Comparison of ENCODE assay signal across 28 cellular contexts in genomic region chr1:245055752-245056151, GRCh38.
"Had no signal": no experiment of that assay in that cellular context is flagged by ENCODE, and none has a peak within 500 bp of the region (broad histone marks: within the 10 kb centered on the region; RNA-seq: fewer than 3 reads in every experiment).

No MANE protein-coding gene starts in this region.

- H3K9me3 ChIP-seq: left lung, lower lobe of right lung, ovary, right atrium auricular region, stomach, testis, thyroid gland, transverse colon, upper lobe of left lung, vagina had no signal

- H3K9ac ChIP-seq: neural progenitor cell had no signal

- H3K4me1 ChIP-seq: testis, thyroid gland, vagina had no signal

- H3K36me3 ChIP-seq: left lung, lower lobe of right lung, neural progenitor cell, ovary, right atrium auricular region, thyroid gland, transverse colon, upper lobe of left lung, vagina had no signal

- H3K4me3 ChIP-seq: left lung, lower lobe of right lung, neural progenitor cell, ovary, right atrium auricular region, skin epidermis, stomach, testis, thyroid gland, transverse colon, upper lobe of left lung, vagina had no signal

- H3K4me3 Mint-ChIP-seq: immature natural killer cell; naive B cell; natural killer cell; nephron progenitor cell; neural progenitor cell; stimulated activated naive B cell treated with anti-CD40 and anti-IgM and Interleukin-4, amounts not matched to agents 10 μg/mL and 1 μg/mL and 100 μg/mL, for 72 hours had no signal

- FAIRE-seq: islet of Langerhans, kidney had no signal

- H3K27me3 ChIP-seq: left lung, neural progenitor cell, ovary, right atrium auricular region, stomach, testis, thyroid gland, transverse colon, upper lobe of left lung, vagina had no signal

- H3K9me3 Mint-ChIP-seq: immature natural killer cell; naive B cell; natural killer cell; nephron progenitor cell; neural progenitor cell; stimulated activated naive B cell treated with anti-CD40 and anti-IgM and Interleukin-4, amounts not matched to agents 10 μg/mL and 1 μg/mL and 100 μg/mL, for 72 hours had no signal

- H2AFZ ChIP-seq: neural progenitor cell had no signal

- DNase-seq: hypothalamus; immature natural killer cell; kidney; left colon; left lung; lower lobe of right lung; mammary epithelial cell; naive B cell; natural killer cell; nephron progenitor cell; ovary; stimulated activated CD4-positive, alpha-beta T cell treated with anti-CD3 and anti-CD28 coated beads, Interleukin-12 subunit alpha, Interleukin-12 subunit beta, amount 100 ng/mL, for 4 hours; stimulated activated CD4-positive, alpha-beta T cell treated with anti-CD3 and anti-CD28 coated beads, Interleukin-15, amount 100 ng/mL, for 24 hours; stimulated activated CD4-positive, alpha-beta T cell treated with anti-CD3 and anti-CD28 coated beads, Interleukin-2, amount 100 ng/mL, for 24 hours; stimulated activated CD4-positive, alpha-beta T cell treated with anti-CD3 and anti-CD28 coated beads, Interleukin-4, amount 100 ng/mL, for 1 hour; stimulated activated naive B cell treated with anti-CD40 and anti-IgM and Interleukin-4, amounts not matched to agents 10 μg/mL and 1 μg/mL and 100 μg/mL, for 72 hours; stimulated activated naive CD8-positive, alpha-beta T cell treated with anti-CD3 and anti-CD28 coated beads, Interleukin-15, Interleukin-2, amounts not matched to agents 100 U/mL and 50 U/mL, for 24 hours; stomach; testis; thyroid gland; transverse colon; upper lobe of left lung had no signal

- H3K27ac ChIP-seq: lower lobe of right lung, neural progenitor cell, ovary, right atrium auricular region, stomach, testis, thyroid gland, transverse colon, upper lobe of left lung, vagina had no signal

- H3K4me2 ChIP-seq: neural progenitor cell had no signal

- H3K27ac Mint-ChIP-seq: immature natural killer cell; naive B cell; natural killer cell; nephron progenitor cell; neural progenitor cell; progenitor cell of endocrine pancreas; stimulated activated naive B cell treated with anti-CD40 and anti-IgM and Interleukin-4, amounts not matched to agents 10 μg/mL and 1 μg/mL and 100 μg/mL, for 72 hours had no signal

- H3K36me3 Mint-ChIP-seq: natural killer cell had no signal
